Comparison of ENCODE assay signal across 21 cellular contexts in genomic region chrX:49341449-49341848, GRCh38. TPM values are rescaled to one million over a fixed set of nuclear protein-coding genes. Genes with fewer than 3 reads are reported as not detected.
"Had no signal": no experiment of that assay in that cellular context is flagged by ENCODE, and none has a peak within 500 bp of the region (broad histone marks: within the 10 kb centered on the region; RNA-seq: fewer than 3 reads in every experiment).

No MANE protein-coding gene starts in this region.

RNA-seq across cellular contexts. Expression of gene GAGE13, which starts 10.1 kb away (rescaled TPM):
- total RNA-seq: cerebellum; colonic mucosa; endodermal cell; esophagus mucosa; gastrocnemius medialis; glomerular endothelial cell; left lobe of liver; liver; lung; naive thymus-derived CD4-positive, alpha-beta T cell; occipital lobe; pancreas; prostate gland; smooth muscle cell; thoracic aorta; tibial nerve; ureter; vagina had no signal
- polyA plus RNA-seq: keratinocyte; liver; lung; naive thymus-derived CD4-positive, alpha-beta T cell; neural cell; pancreas; smooth muscle cell had no signal

RNA-seq across cellular contexts. Expression of gene GAGE12J, which starts 19.6 kb away (rescaled TPM):
- total RNA-seq: cerebellum; colonic mucosa; endodermal cell; esophagus mucosa; gastrocnemius medialis; glomerular endothelial cell; liver; lung; mucosa of gallbladder; naive thymus-derived CD4-positive, alpha-beta T cell; occipital lobe; pancreas; prostate gland; smooth muscle cell; thoracic aorta; tibial nerve; ureter; vagina had no signal
- polyA plus RNA-seq: keratinocyte; liver; lung; naive thymus-derived CD4-positive, alpha-beta T cell; neural cell; pancreas; smooth muscle cell had no signal

RNA-seq across cellular contexts. Expression of gene GAGE10, which starts 38.0 kb away (rescaled TPM):
- total RNA-seq: cerebellum; colonic mucosa; endodermal cell; esophagus mucosa; gastrocnemius medialis; glomerular endothelial cell; left lobe of liver; liver; lung; mucosa of gallbladder; naive thymus-derived CD4-positive, alpha-beta T cell; occipital lobe; pancreas; prostate gland; smooth muscle cell; thoracic aorta; tibial nerve; ureter; vagina had no signal
- polyA plus RNA-seq: keratinocyte; liver; lung; naive thymus-derived CD4-positive, alpha-beta T cell; neural cell; pancreas; smooth muscle cell had no signal
